Comparison of ENCODE assay signal across 1 cellular context in the genomic region with DNA sequence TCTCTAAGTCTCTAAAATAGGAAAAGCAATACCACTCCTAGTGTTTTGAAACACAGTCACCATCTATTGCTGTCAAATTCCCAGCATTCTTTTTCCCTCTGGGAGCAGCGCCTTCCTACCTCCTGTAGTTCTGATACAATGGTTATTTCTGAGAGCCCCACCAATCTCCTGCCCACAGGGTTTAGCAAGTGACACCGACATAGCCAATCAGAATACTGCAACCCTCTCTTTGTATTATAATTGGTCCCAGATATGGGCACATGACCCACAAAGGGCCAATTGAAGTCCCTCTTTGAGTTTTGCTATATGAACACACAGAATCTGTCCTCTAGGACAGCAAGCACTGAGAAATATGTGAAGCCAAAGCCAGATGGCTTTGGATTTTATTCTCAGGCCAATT.
TF ChIP-seq lines count a peak whose summit lies in the region.

No MANE protein-coding gene starts in this region.

TF ChIP-seq in GM12878, 131 proteins besides CTCF, POLR2A, EP300 and RAD21:
- TF ChIP-seq RBBP5 (conservative IDR thresholded peaks at IDR 0.05) = no peak
- no peak for TF ChIP-seq PAX8 (IDR thresholded peaks at IDR 0.05)
- no peak for TF ChIP-seq HDAC2 (IDR thresholded peaks at IDR 0.05)
- TF ChIP-seq SPI1 (IDR thresholded peaks at IDR 0.05; ENCODE audit: borderline replicate concordance, insufficient read depth, low read depth, low read length) = no peak
- no peak for TF ChIP-seq KLF5 (IDR thresholded peaks at IDR 0.05; ENCODE audit: partially characterized antibody)
- TF ChIP-seq, protein P1, sequence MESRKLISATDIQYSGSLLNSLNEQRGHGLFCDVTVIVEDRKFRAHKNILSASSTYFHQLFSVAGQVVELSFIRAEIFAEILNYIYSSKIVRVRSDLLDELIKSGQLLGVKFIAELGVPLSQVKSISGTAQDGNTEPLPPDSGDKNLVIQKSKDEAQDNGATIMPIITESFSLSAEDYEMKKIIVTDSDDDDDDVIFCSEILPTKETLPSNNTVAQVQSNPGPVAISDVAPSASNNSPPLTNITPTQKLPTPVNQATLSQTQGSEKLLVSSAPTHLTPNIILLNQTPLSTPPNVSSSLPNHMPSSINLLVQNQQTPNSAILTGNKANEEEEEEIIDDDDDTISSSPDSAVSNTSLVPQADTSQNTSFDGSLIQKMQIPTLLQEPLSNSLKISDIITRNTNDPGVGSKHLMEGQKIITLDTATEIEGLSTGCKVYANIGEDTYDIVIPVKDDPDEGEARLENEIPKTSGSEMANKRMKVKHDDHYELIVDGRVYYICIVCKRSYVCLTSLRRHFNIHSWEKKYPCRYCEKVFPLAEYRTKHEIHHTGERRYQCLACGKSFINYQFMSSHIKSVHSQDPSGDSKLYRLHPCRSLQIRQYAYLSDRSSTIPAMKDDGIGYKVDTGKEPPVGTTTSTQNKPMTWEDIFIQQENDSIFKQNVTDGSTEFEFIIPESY (IDR thresholded peaks at IDR 0.05) = no peak
- TF ChIP-seq SMAD5 (IDR thresholded peaks at IDR 0.05; ENCODE audit: low read depth) = no peak
- TF ChIP-seq PML (IDR thresholded peaks at IDR 0.05; ENCODE audit: low read length) = no peak
- TF ChIP-seq, protein P2, sequence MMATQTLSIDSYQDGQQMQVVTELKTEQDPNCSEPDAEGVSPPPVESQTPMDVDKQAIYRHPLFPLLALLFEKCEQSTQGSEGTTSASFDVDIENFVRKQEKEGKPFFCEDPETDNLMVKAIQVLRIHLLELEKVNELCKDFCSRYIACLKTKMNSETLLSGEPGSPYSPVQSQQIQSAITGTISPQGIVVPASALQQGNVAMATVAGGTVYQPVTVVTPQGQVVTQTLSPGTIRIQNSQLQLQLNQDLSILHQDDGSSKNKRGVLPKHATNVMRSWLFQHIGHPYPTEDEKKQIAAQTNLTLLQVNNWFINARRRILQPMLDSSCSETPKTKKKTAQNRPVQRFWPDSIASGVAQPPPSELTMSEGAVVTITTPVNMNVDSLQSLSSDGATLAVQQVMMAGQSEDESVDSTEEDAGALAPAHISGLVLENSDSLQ (IDR thresholded peaks at IDR 0.05) = no peak
- no peak for TF ChIP-seq EGR1 (IDR thresholded peaks at IDR 0.05; ENCODE audit: borderline replicate concordance in 1 of 2, low read depth in 2 of 2, low read length in 2 of 2)
- no peak for TF ChIP-seq CHD1 (IDR thresholded peaks at IDR 0.05; ENCODE audit: low read depth, low read length)
- TF ChIP-seq TCF7 (IDR thresholded peaks at IDR 0.05; ENCODE audit: borderline replicate concordance) = no peak
- no peak for TF ChIP-seq ZNF384 (IDR thresholded peaks at IDR 0.05; ENCODE audit: borderline replicate concordance, low read depth, low read length)
- TF ChIP-seq TAF1 (IDR thresholded peaks at IDR 0.05; ENCODE audit: borderline replicate concordance, low read depth, low read length) = no peak
- TF ChIP-seq, protein P3, sequence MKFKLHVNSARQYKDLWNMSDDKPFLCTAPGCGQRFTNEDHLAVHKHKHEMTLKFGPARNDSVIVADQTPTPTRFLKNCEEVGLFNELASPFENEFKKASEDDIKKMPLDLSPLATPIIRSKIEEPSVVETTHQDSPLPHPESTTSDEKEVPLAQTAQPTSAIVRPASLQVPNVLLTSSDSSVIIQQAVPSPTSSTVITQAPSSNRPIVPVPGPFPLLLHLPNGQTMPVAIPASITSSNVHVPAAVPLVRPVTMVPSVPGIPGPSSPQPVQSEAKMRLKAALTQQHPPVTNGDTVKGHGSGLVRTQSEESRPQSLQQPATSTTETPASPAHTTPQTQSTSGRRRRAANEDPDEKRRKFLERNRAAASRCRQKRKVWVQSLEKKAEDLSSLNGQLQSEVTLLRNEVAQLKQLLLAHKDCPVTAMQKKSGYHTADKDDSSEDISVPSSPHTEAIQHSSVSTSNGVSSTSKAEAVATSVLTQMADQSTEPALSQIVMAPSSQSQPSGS (IDR thresholded peaks at IDR 0.05; ENCODE audit: low read length) = no peak
- TF ChIP-seq RFX5 (IDR thresholded peaks at IDR 0.05; ENCODE audit: low read depth, low read length) = no peak
- TF ChIP-seq LARP7 (IDR thresholded peaks at IDR 0.05) = no peak
- no peak for TF ChIP-seq RUNX3 (IDR thresholded peaks at IDR 0.05; ENCODE audit: low read length)
